1 cellular context compared by ENCODE assay signal in the genomic region with DNA sequence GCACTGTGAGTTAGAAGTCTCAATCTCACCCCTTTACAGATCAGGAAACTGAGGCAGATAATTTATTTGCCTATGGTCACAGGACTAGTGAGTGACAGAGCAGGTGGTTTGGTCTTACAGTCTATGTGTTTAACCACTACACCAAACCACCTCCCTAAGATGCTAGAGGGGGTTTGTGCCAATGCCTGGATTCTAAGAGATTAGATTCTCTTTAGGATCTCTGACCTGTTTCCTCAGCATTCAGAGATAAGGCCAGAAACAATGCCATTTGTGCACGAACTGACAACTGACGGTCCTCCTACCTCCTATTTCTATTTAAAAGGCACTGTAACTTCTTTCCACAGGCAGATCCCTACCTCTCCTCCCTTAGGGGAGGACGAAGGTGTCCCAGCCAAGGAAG.
TF ChIP-seq lines count a peak whose summit lies in the region.

No MANE protein-coding gene starts in this region.

TF ChIP-seq in liver, 16 proteins besides CTCF, POLR2A, EP300 and RAD21:
- TF ChIP-seq ZBTB33 (IDR thresholded peaks at IDR 0.05) (no peak), HNF4G (IDR thresholded peaks at IDR 0.05) (no peak)
